In the genomic region with DNA sequence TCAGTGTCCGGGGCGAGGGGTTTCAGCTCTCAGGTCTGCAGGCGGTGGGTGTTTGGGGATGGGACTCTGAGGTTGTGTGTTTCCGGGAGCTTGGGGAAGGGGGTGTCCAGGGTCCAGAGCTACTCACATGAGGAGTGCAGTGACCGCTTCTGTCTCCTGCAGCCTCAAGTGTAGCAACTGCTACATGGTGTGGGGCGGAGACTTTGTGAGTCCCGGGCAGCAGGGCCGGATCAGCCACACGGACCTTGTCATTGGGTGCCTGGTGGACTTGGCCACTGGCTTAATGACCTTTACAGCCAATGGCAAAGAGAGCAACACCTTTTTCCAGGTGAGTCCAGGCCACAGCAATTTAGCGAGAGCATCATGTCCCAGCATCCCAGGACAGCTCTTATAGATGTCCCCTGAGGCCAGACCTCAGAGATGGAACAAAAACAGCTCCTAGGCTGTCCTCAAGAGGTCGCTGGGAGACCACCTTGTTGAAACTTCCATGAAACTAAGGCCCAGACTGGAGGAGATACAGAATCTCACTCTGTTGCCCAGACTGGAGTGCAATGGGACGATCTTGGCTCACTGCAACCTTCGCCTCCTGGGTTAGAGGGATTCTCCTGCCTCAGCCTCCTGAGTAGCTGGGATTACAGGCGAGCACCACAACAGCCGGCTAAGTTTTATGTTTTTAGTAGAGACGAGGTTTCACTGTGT, we compare ENCODE assay signal across 12 cellular contexts. TPM values are rescaled to one million over a fixed set of nuclear protein-coding genes. Genes with fewer than 3 reads are reported as not detected.
DNase-seq lines count a peak whose midpoint lies in the region; ATAC-seq, FAIRE-seq and TF ChIP-seq lines count a peak whose summit lies in the region.
"Had no signal": no experiment of that assay in that cellular context is flagged by ENCODE, and none has a peak within 500 bp of the region (broad histone marks: within the 10 kb centered on the region; RNA-seq: fewer than 3 reads in every experiment).

No MANE protein-coding gene starts in this region.

- TF ChIP-seq EP300 in HepG2 (IDR thresholded peaks at IDR 0.05; ENCODE audit: low read depth in 2 of 2, low read length in 2 of 2): no peak
- no peak for TF ChIP-seq EP300 in HepG2 (CRISPR knock-in tag; IDR thresholded peaks at IDR 0.05; ENCODE audit: borderline replicate concordance)

- no peaks in the 10 kb centered on the region for H3K36me3 ChIP-seq in HepG2 (replicated peaks in 1 of 2; ENCODE audit: control insufficient read depth in 1 of 2, insufficient read depth in 2 of 2, low read length in 2 of 2)
- H3K36me3 ChIP-seq in right lobe of liver: no peaks in the 10 kb centered on the region
- no peaks in the 10 kb centered on the region for H3K36me3 ChIP-seq in pancreas

- H2AFZ ChIP-seq in HepG2 (ENCODE audit: low read length): no peak overlapping the region

- H3K9me3 ChIP-seq in HepG2 (ENCODE audit: low read length) (no peaks in the 10 kb centered on the region), right lobe of liver (no peaks in the 10 kb centered on the region), pancreas (no peaks in the 10 kb centered on the region)
- no peaks in the 10 kb centered on the region for H3K9me3 ChIP-seq in CD4-positive, alpha-beta T cell (ENCODE audit: control insufficient read depth, low read length)

- peak; percentile 46; the same call in 1 of the 2 replicates for TF ChIP-seq RAD21 in HepG2 (CRISPR knock-in tag; IDR thresholded peaks at IDR 0.05)

- TF ChIP-seq POLR2A in HepG2 (IDR thresholded peaks at IDR 0.05; ENCODE audit: insufficient read depth in 1 of 2, low read depth in 2 of 2, low read length in 2 of 2) (no peak), right lobe of liver (IDR thresholded peaks at IDR 0.05) (no peak)

- peak; percentile 70 for TF ChIP-seq CTCF in HepG2 (CRISPR knock-in tag; IDR thresholded peaks at IDR 0.05)
- no peak for TF ChIP-seq CTCF in right lobe of liver (IDR thresholded peaks at IDR 0.05)
- TF ChIP-seq CTCF in pancreas (IDR thresholded peaks at IDR 0.05): no peak
- no peak for TF ChIP-seq CTCF in CD4-positive, alpha-beta T cell (IDR thresholded peaks at IDR 0.05)

- H3K9ac ChIP-seq in HepG2 (ENCODE audit: insufficient read depth, low read depth, low read length): no peak overlapping the region

- no peaks in the 10 kb centered on the region for H3K4me1 Mint-ChIP-seq in activated CD8-positive, alpha-beta T cell treated with anti-CD3 and anti-CD28 coated beads, Interleukin-2, amount 10 ng/mL, durations not matched to agents 7 days and 5 days (ENCODE audit: low read depth)
- no peaks in the 10 kb centered on the region for H3K4me1 Mint-ChIP-seq in CD4-positive, alpha-beta T cell (ENCODE audit: low read depth)

- peaks cover 0 to 8% of the 10 kb centered on the region in 2 experiments; a peak in 2 of 5 replicates for H3K27me3 ChIP-seq in HepG2 (ENCODE audit: control insufficient read depth in 1 of 2, insufficient read depth in 2 of 2, low read length in 2 of 2)
- H3K27me3 ChIP-seq in right lobe of liver: no peaks in the 10 kb centered on the region
- H3K27me3 ChIP-seq in pancreas: no peaks in the 10 kb centered on the region
- no peaks in the 10 kb centered on the region for H3K27me3 ChIP-seq in CD4-positive, alpha-beta T cell (ENCODE audit: control insufficient read depth, insufficient read depth, low read length)

- POLR2A ChIA-PET in HepG2 (lab: Yijun Ruan, JAX): no interaction called here
- POLR2A ChIA-PET in activated CD8-positive, alpha-beta T cell treated with anti-CD3 and anti-CD28 coated beads, Interleukin-2, amount 10 ng/mL, durations not matched to agents 7 days and 5 days (lab: Charles Lee): no interaction called here
- POLR2A ChIA-PET in CD4-positive, alpha-beta T cell (lab: Charles Lee): interaction anchor here (1.1 kb wide), 1 partner anchor 76 kb away, joined by 3 read pairs; a partner anchor contains a TSS

- no peak overlapping the region for H3K4me2 ChIP-seq in HepG2 (ENCODE audit: low read depth, low read length)

- WGBS in HepG2 (ENCODE audit: low lambda C conversion rate): 38% methylated on average over 12 of the region's 16 CpGs
- WGBS in right lobe of liver (ENCODE audit: insufficient coverage, low coverage, low lambda C conversion rate, missing lambda C conversion rate): 64% methylated on average over 5 of the region's 16 CpGs
- WGBS in pancreas, 2 donors: 56 to 58% methylated on average over 16 of the region's 16 CpGs

- FAIRE-seq in HepG2 (lab: Jason Lieb, UNC) (peak; percentile 74), pancreas (lab: Jason Lieb, UNC) (no peak)

- no TSS peak for BruUV-seq in HepG2 (replicated peaks; lab: Mats Ljungman, UMichigan)

- no peak overlapping the region for H3K27ac Mint-ChIP-seq in activated CD8-positive, alpha-beta T cell treated with anti-CD3 and anti-CD28 coated beads, Interleukin-2, amount 10 ng/mL, durations not matched to agents 7 days and 5 days
- H3K27ac Mint-ChIP-seq in CD4-positive, alpha-beta T cell: no peak overlapping the region

- H3K27ac ChIP-seq in HepG2 (ENCODE audit: extremely low read length, insufficient read depth, low read length) (no peak overlapping the region), right lobe of liver (no peak overlapping the region), pancreas (no peak overlapping the region)
- no peak overlapping the region for H3K27ac ChIP-seq in CD4-positive, alpha-beta T cell (ENCODE audit: low read depth, low read length)

- H3K36me3 Mint-ChIP-seq in activated CD8-positive, alpha-beta T cell treated with anti-CD3 and anti-CD28 coated beads, Interleukin-2, amount 10 ng/mL, durations not matched to agents 7 days and 5 days (ENCODE audit: low read depth): no peaks in the 10 kb centered on the region
- no peaks in the 10 kb centered on the region for H3K36me3 Mint-ChIP-seq in CD4-positive, alpha-beta T cell (ENCODE audit: low read depth)

- peaks cover 4% of the 10 kb centered on the region for H3K27me3 Mint-ChIP-seq in activated CD8-positive, alpha-beta T cell treated with anti-CD3 and anti-CD28 coated beads, Interleukin-2, amount 10 ng/mL, durations not matched to agents 7 days and 5 days (ENCODE audit: low read depth)
- H3K27me3 Mint-ChIP-seq in CD4-positive, alpha-beta T cell: no peaks in the 10 kb centered on the region

- no peaks in the 10 kb centered on the region for H4K20me1 ChIP-seq in HepG2 (ENCODE audit: insufficient read depth, low read length)

- intact Hi-C loops in HepG2 (cut with micrococcal nuclease; ENCODE audit: unreplicated experiment): no loop called here
- intact Hi-C loops in right lobe of liver (cut with DNase I): no loop called here
- intact Hi-C loops in pancreas (cut with DNase I): loop anchor here in 1 of 3 donors (2.0 kb wide), 1 partner anchor 48 kb away; no protein-coding TSS in a partner anchor
- intact Hi-C loops in CD4-positive, alpha-beta T cell (cut with DNase I, micrococcal nuclease): no loop called here

- no peaks in the 10 kb centered on the region for H3K79me2 ChIP-seq in HepG2 (ENCODE audit: insufficient read depth, low read length)

- no peaks in the 10 kb centered on the region for H3K9me3 Mint-ChIP-seq in activated CD8-positive, alpha-beta T cell treated with anti-CD3 and anti-CD28 coated beads, Interleukin-2, amount 10 ng/mL, durations not matched to agents 7 days and 5 days (ENCODE audit: insufficient read depth)
- no peaks in the 10 kb centered on the region for H3K9me3 Mint-ChIP-seq in CD4-positive, alpha-beta T cell

- H3K4me3 Mint-ChIP-seq in activated CD8-positive, alpha-beta T cell treated with anti-CD3 and anti-CD28 coated beads, Interleukin-2, amount 10 ng/mL, durations not matched to agents 7 days and 5 days: no peak overlapping the region
- H3K4me3 Mint-ChIP-seq in CD4-positive, alpha-beta T cell: no peak overlapping the region

- H3K4me3 ChIP-seq in HepG2 (replicated peaks in 1 of 3; ENCODE audit: insufficient read depth in 1 of 3, low read depth in 2 of 3, low read length in 3 of 3) (no peak overlapping the region), right lobe of liver (no peak overlapping the region), pancreas (no peak overlapping the region)

- DNase-seq in HepG2 (ENCODE audit: low spot score) (peak; percentile 36), right lobe of liver (no peak), MV-4-11 (lab: John Stamatoyannopoulos, UW) (peak; percentile 37), pancreas (no peak)
- DNase-seq in activated CD8-positive, alpha-beta T cell treated with anti-CD3 and anti-CD28 coated beads, Interleukin-2, amount 10 ng/mL, durations not matched to agents 7 days and 5 days: peak; percentile 43
- no peak for DNase-seq in CD4-positive, alpha-beta T cell
- DNase-seq: activated CD8-positive, alpha-beta memory T cell treated with anti-CD3 and anti-CD28 coated beads, Interleukin-2, amount 50 U/mL, for 4 hours; DMS79; effector CD4-positive, alpha-beta T cell had no signal

- in situ Hi-C loops in HepG2 (cut with HindIII; ENCODE audit: extremely low pct_ligation_motif_present, low pct_unique_long_range_greater_than_20kb): no loop called here

- ATAC-seq in HepG2: peak; percentile 91
- ATAC-seq in right lobe of liver: no peak
- ATAC-seq in activated CD8-positive, alpha-beta T cell treated with anti-CD3 and anti-CD28 coated beads, Interleukin-2, amount 10 ng/mL, durations not matched to agents 7 days and 5 days: no peak
- ATAC-seq in GM21360 (IDR thresholded peaks at IDR 0.05; ENCODE audit: unreplicated experiment): no peak
- no peak for ATAC-seq in pancreas
- no peak for ATAC-seq in CD4-positive, alpha-beta T cell (ENCODE audit: poor library complexity)
- ATAC-seq in HG02852 (IDR thresholded peaks at IDR 0.05; ENCODE audit: unreplicated experiment): no peak

- CTCF ChIA-PET in HepG2 (lab: Yijun Ruan, JAX; ENCODE audit: low intra/inter-chr PET ratio, low total read pairs): interaction anchor here (1.3 kb wide), 1 partner anchor 157 kb away, joined by 3 read pairs; no protein-coding TSS in a partner anchor
- CTCF ChIA-PET in activated CD8-positive, alpha-beta T cell treated with anti-CD3 and anti-CD28 coated beads, Interleukin-2, amount 10 ng/mL, durations not matched to agents 7 days and 5 days (lab: Charles Lee): interaction anchor here (1.0 to 1.9 kb wide), 3 partner anchors 35 to 455 kb away, joined by 3 to 9 read pairs (median 5); no protein-coding TSS in a partner anchor
- CTCF ChIA-PET in CD4-positive, alpha-beta T cell (lab: Charles Lee): no interaction called here

- H3K4me1 ChIP-seq in HepG2 (ENCODE audit: insufficient read depth, low read length) (no peaks in the 10 kb centered on the region), right lobe of liver (no peaks in the 10 kb centered on the region), pancreas (no peaks in the 10 kb centered on the region)

RNA-seq across cellular contexts. Expression of a gene that starts 44.9 kb away (rescaled TPM):
- not detected in 2 replicates for total RNA-seq in HepG2 (2016; rRNA removed; fragmentation: Illumina TruSeq; extraction: Trizol)
- total RNA-seq in HepG2 (2016; cell fraction: cytosol; rRNA removed; fragmentation: Illumina TruSeq; extraction: Trizol; ENCODE audit: low read depth): not detected in 2 replicates
- not detected in 2 replicates for total RNA-seq in HepG2 (2016; cell fraction: insoluble cytoplasmic fraction; rRNA removed; fragmentation: Illumina TruSeq; extraction: Trizol)
- total RNA-seq in HepG2 (2016; cell fraction: membrane; rRNA removed; fragmentation: Illumina TruSeq; extraction: Trizol): not detected in 2 replicates
- not detected in 2 replicates for total RNA-seq in HepG2 (2016; cell fraction: nucleus; rRNA removed; fragmentation: Illumina TruSeq; extraction: Trizol)
- 0.03 and 0.14 TPM in 2 replicates for polyA plus RNA-seq in HepG2 (2011; rRNA removed)
- polyA plus RNA-seq in HepG2 (2011; cell fraction: cytosol; rRNA removed): 0.03 TPM in 1 of 2 replicates, not detected in the other
- polyA plus RNA-seq in HepG2 (2011; cell fraction: nucleus; rRNA removed): 0.69 and 0.71 TPM in 2 replicates
- polyA plus RNA-seq in HepG2 (2012): 0.05 and 0.35 TPM in 2 replicates
- polyA plus RNA-seq in HepG2 (2016; cell fraction: cytosol; fragmentation: Illumina TruSeq; extraction: Trizol; ENCODE audit: low read depth): not detected in 2 replicates
- polyA plus RNA-seq in HepG2 (2016; cell fraction: insoluble cytoplasmic fraction; fragmentation: Illumina TruSeq; extraction: Trizol; ENCODE audit: low read depth): not detected in 2 replicates
- not detected in 2 replicates for polyA plus RNA-seq in HepG2 (2016; cell fraction: membrane; fragmentation: Illumina TruSeq; extraction: Trizol; ENCODE audit: low read depth)
- polyA plus RNA-seq in HepG2 (2016; cell fraction: nucleus; fragmentation: Illumina TruSeq; extraction: Trizol; ENCODE audit: insufficient read depth, low read depth): 0.05 TPM in 1 of 2 replicates, not detected in the other
- polyA minus RNA-seq in HepG2 (2011; rRNA and poly(A)+ RNA removed; ENCODE audit: low replicate concordance): 0.05 and 0.40 TPM in 2 replicates
- not detected in 2 replicates for polyA minus RNA-seq in HepG2 (2011; cell fraction: cytosol; rRNA and poly(A)+ RNA removed)
- polyA minus RNA-seq in HepG2 (2011; cell fraction: nucleus; rRNA and poly(A)+ RNA removed): 0.13 TPM in 1 of 2 replicates, not detected in the other
- 1 to 10 TPM in 1 of 6 experiments, under 1 TPM in 5; 0.12 to 1.1 (median 0.49) TPM for total RNA-seq in right lobe of liver
- under 1 TPM; 0.42 to 0.83 TPM for total RNA-seq in activated CD8-positive, alpha-beta T cell treated with anti-CD3 and anti-CD28 coated beads, Interleukin-2, amount 10 ng/mL, durations not matched to agents 7 days and 5 days
- 1 to 10 TPM in 1 of 6 donors, under 1 TPM in 5; 0.19 to 1.0 (median 0.37) TPM for total RNA-seq in pancreas
- polyA plus RNA-seq in pancreas: 1 to 10 TPM in 1 of 2 donors, under 1 TPM in 1; 0.68 to 1.4 TPM
- total RNA-seq in CD4-positive, alpha-beta T cell: 1 to 10 TPM in 1 of 2 experiments, under 1 TPM in 1; 0.20 to 1.2 TPM
- total RNA-seq: lung microvascular endothelial cell had no signal

RNA-seq across cellular contexts. Expression of a gene that starts 52.4 kb away (rescaled TPM):
- not detected in 2 replicates for total RNA-seq in HepG2 (2016; rRNA removed; fragmentation: Illumina TruSeq; extraction: Trizol)
- total RNA-seq in HepG2 (2016; cell fraction: cytosol; rRNA removed; fragmentation: Illumina TruSeq; extraction: Trizol; ENCODE audit: low read depth): not detected in 2 replicates
- total RNA-seq in HepG2 (2016; cell fraction: insoluble cytoplasmic fraction; rRNA removed; fragmentation: Illumina TruSeq; extraction: Trizol): not detected in 2 replicates
- total RNA-seq in HepG2 (2016; cell fraction: membrane; rRNA removed; fragmentation: Illumina TruSeq; extraction: Trizol): not detected in 2 replicates
- not detected in 2 replicates for total RNA-seq in HepG2 (2016; cell fraction: nucleus; rRNA removed; fragmentation: Illumina TruSeq; extraction: Trizol)
- not detected in 2 replicates for polyA plus RNA-seq in HepG2 (2011; rRNA removed)
- polyA plus RNA-seq in HepG2 (2011; cell fraction: cytosol; rRNA removed): not detected in 2 replicates
- polyA plus RNA-seq in HepG2 (2011; cell fraction: nucleus; rRNA removed): not detected in 2 replicates
- 0.08 and 0.17 TPM in 2 replicates for polyA plus RNA-seq in HepG2 (2012)
- polyA plus RNA-seq in HepG2 (2016; cell fraction: cytosol; fragmentation: Illumina TruSeq; extraction: Trizol; ENCODE audit: low read depth): not detected in 2 replicates
- not detected in 2 replicates for polyA plus RNA-seq in HepG2 (2016; cell fraction: insoluble cytoplasmic fraction; fragmentation: Illumina TruSeq; extraction: Trizol; ENCODE audit: low read depth)
- not detected in 2 replicates for polyA plus RNA-seq in HepG2 (2016; cell fraction: membrane; fragmentation: Illumina TruSeq; extraction: Trizol; ENCODE audit: low read depth)
- not detected in 2 replicates for polyA plus RNA-seq in HepG2 (2016; cell fraction: nucleus; fragmentation: Illumina TruSeq; extraction: Trizol; ENCODE audit: insufficient read depth, low read depth)
- polyA minus RNA-seq in HepG2 (2011; rRNA and poly(A)+ RNA removed; ENCODE audit: low replicate concordance): not detected in 2 replicates
- not detected in 2 replicates for polyA minus RNA-seq in HepG2 (2011; cell fraction: cytosol; rRNA and poly(A)+ RNA removed)
- polyA minus RNA-seq in HepG2 (2011; cell fraction: nucleus; rRNA and poly(A)+ RNA removed): not detected in 2 replicates
- total RNA-seq in right lobe of liver: 1 to 10 TPM in 2 of 6 experiments, under 1 TPM in 4; 0.77 to 1.5 (median 0.93) TPM
- total RNA-seq in activated CD8-positive, alpha-beta T cell treated with anti-CD3 and anti-CD28 coated beads, Interleukin-2, amount 10 ng/mL, durations not matched to agents 7 days and 5 days: under 1 TPM; 0.42 to 0.50 TPM
- 1 to 10 TPM in 2 of 6 donors, under 1 TPM in 4; 0.20 to 1.3 (median 0.48) TPM for total RNA-seq in pancreas
- under 1 TPM; 0.40 to 0.53 TPM for polyA plus RNA-seq in pancreas
- total RNA-seq in CD4-positive, alpha-beta T cell: under 1 TPM; 0.30 to 0.45 TPM
- total RNA-seq: lung microvascular endothelial cell had no signal

Comparison
In these comparisons a context has a peak if more than half of its experiments do, and no peak if none do; other contexts are left out.
1. DNase-seq: peak in HepG2 (single experiment), MV-4-11 (single experiment) and activated CD8-positive, alpha-beta T cell treated with anti-CD3 and anti-CD28 coated beads, Interleukin-2, amount 10 ng/mL, durations not matched to agents 7 days and 5 days (single experiment); none in right lobe of liver (0 of 3), pancreas (0 of 6) and CD4-positive, alpha-beta T cell (0 of 10).